In genomic region chr4:7868430-7868775, GRCh38 we compare ENCODE assay signal across 1 cellular context.
TF ChIP-seq lines count a peak whose summit lies in the region.

No MANE protein-coding gene starts in this region.

TF ChIP-seq in GM23338, 12 proteins besides CTCF, POLR2A, EP300 and RAD21 (continued from another document):
- no peak for TF ChIP-seq ZNF462 (CRISPR knock-in tag; IDR thresholded peaks at IDR 0.05)
- TF ChIP-seq ETS1 (IDR thresholded peaks at IDR 0.05), result no peak
- no peak for TF ChIP-seq ZNF114 (CRISPR knock-in tag; IDR thresholded peaks at IDR 0.05)
